1 cellular context compared by ENCODE assay signal in the genomic region with DNA sequence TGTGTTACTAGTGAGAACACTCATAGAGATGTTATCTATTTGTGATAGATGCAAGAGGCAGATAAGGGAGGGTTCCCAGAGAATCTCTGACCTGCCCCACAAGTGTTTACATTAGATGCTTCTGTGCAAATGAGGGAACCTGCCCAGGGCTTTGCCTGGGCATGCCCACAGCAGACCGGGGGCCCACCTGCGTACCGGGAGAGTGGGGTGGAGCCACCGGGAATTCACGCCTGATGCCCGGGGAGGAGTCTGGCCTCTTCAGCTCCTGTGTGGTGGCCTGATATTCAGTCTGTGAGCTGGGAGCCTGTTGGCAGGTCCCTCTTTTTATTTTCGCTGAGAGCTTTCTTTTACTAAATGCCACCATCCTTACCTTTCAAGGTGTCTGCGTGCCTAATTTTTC.
TF ChIP-seq lines count a peak whose summit lies in the region.

No MANE protein-coding gene starts in this region.

TF ChIP-seq in HepG2, 621 proteins besides CTCF, POLR2A, EP300 and RAD21 (continued from another document and continues in another):
- TF ChIP-seq KDM3A (CRISPR knock-in tag; IDR thresholded peaks at IDR 0.05; ENCODE audit: low read depth) (no peak), AGO2 (optimal IDR thresholded peaks at IDR 0.05; ENCODE audit: low read depth, low read length) (no peak), ZNF605 (CRISPR knock-in tag; IDR thresholded peaks at IDR 0.05) (no peak), HOXA3 (CRISPR knock-in tag; IDR thresholded peaks at IDR 0.05) (peak; percentile 30; the same call in 1 of the 2 replicates), RFX1 (IDR thresholded peaks at IDR 0.05) (no peak), RARA (CRISPR knock-in tag; IDR thresholded peaks at IDR 0.05) (peak; percentile 52), ZBTB38 (CRISPR knock-in tag; IDR thresholded peaks at IDR 0.05) (peak; percentile 26; the same call in 1 of the 2 replicates), CREBL2 (CRISPR knock-in tag; IDR thresholded peaks at IDR 0.05; ENCODE audit: borderline replicate concordance) (no peak), ZNF792 (CRISPR knock-in tag; IDR thresholded peaks at IDR 0.05) (0 out of 2 replicates have a peak, but pooled peaks have one; percentile 29), WIZ (CRISPR knock-in tag; IDR thresholded peaks at IDR 0.05) (no peak), MAFG (CRISPR knock-in tag; IDR thresholded peaks at IDR 0.05) (no peak), ZBTB7A (CRISPR knock-in tag; IDR thresholded peaks at IDR 0.05) (no peak), TAF15 (IDR thresholded peaks at IDR 0.05; ENCODE audit: low read depth, low read length, poor library complexity, severe bottlenecking) (no peak), ZNF501 (CRISPR knock-in tag; IDR thresholded peaks at IDR 0.05) (peak; percentile 63), ZNF841 (CRISPR knock-in tag; IDR thresholded peaks at IDR 0.05; ENCODE audit: borderline replicate concordance) (no peak), HOMEZ (CRISPR knock-in tag; IDR thresholded peaks at IDR 0.05; ENCODE audit: low read depth) (peak; percentile 71; the same call in 1 of the 2 replicates), ZNF510 (CRISPR knock-in tag; IDR thresholded peaks at IDR 0.05; ENCODE audit: low read depth) (no peak), LCORL (IDR thresholded peaks at IDR 0.05) (no peak), LCORL (CRISPR knock-in tag; IDR thresholded peaks at IDR 0.05) (no peak), RFX5 (IDR thresholded peaks at IDR 0.05; ENCODE audit: low read depth, low read length) (no peak), CERS6 (CRISPR knock-in tag; IDR thresholded peaks at IDR 0.05) (no peak), GATAD1 (CRISPR knock-in tag; IDR thresholded peaks at IDR 0.05) (no peak), RNF2 (conservative IDR thresholded peaks at IDR 0.05; ENCODE audit: low read depth) (no peak), ZC3H4 (CRISPR knock-in tag; IDR thresholded peaks at IDR 0.05; ENCODE audit: borderline replicate concordance) (no peak), SUZ12 (IDR thresholded peaks at IDR 0.05; ENCODE audit: low read depth, low read length) (no peak), CHD2 (IDR thresholded peaks at IDR 0.05; ENCODE audit: low read depth, low read length) (no peak), KDM1A (CRISPR knock-in tag; IDR thresholded peaks at IDR 0.05) (no peak), SIN3B (IDR thresholded peaks at IDR 0.05; ENCODE audit: low read length) (no peak), TRAFD1 (CRISPR knock-in tag; IDR thresholded peaks at IDR 0.05; ENCODE audit: borderline replicate concordance) (no peak), ZNF549 (CRISPR knock-in tag; IDR thresholded peaks at IDR 0.05) (no peak), ZBTB21 (CRISPR knock-in tag; IDR thresholded peaks at IDR 0.05) (no peak), NR2F6 (IDR thresholded peaks at IDR 0.05) (no peak), NR2F6 (CRISPR knock-in tag; IDR thresholded peaks at IDR 0.05) (no peak), CREB1 (IDR thresholded peaks at IDR 0.05) (no peak), CREB1 (CRISPR knock-in tag; IDR thresholded peaks at IDR 0.05) (peak; percentile 64), TFE3 (CRISPR knock-in tag; IDR thresholded peaks at IDR 0.05) (peak; percentile 33; the same call in 1 of the 2 replicates), E2F1 (CRISPR knock-in tag; IDR thresholded peaks at IDR 0.05) (peak; percentile 37; the same call in 1 of the 2 replicates)
- TF ChIP-seq, protein P1, sequence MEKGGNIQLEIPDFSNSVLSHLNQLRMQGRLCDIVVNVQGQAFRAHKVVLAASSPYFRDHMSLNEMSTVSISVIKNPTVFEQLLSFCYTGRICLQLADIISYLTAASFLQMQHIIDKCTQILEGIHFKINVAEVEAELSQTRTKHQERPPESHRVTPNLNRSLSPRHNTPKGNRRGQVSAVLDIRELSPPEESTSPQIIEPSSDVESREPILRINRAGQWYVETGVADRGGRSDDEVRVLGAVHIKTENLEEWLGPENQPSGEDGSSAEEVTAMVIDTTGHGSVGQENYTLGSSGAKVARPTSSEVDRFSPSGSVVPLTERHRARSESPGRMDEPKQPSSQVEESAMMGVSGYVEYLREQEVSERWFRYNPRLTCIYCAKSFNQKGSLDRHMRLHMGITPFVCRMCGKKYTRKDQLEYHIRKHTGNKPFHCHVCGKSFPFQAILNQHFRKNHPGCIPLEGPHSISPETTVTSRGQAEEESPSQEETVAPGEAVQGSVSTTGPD (CRISPR knock-in tag; IDR thresholded peaks at IDR 0.05) = no peak
- TF ChIP-seq, protein P2, sequence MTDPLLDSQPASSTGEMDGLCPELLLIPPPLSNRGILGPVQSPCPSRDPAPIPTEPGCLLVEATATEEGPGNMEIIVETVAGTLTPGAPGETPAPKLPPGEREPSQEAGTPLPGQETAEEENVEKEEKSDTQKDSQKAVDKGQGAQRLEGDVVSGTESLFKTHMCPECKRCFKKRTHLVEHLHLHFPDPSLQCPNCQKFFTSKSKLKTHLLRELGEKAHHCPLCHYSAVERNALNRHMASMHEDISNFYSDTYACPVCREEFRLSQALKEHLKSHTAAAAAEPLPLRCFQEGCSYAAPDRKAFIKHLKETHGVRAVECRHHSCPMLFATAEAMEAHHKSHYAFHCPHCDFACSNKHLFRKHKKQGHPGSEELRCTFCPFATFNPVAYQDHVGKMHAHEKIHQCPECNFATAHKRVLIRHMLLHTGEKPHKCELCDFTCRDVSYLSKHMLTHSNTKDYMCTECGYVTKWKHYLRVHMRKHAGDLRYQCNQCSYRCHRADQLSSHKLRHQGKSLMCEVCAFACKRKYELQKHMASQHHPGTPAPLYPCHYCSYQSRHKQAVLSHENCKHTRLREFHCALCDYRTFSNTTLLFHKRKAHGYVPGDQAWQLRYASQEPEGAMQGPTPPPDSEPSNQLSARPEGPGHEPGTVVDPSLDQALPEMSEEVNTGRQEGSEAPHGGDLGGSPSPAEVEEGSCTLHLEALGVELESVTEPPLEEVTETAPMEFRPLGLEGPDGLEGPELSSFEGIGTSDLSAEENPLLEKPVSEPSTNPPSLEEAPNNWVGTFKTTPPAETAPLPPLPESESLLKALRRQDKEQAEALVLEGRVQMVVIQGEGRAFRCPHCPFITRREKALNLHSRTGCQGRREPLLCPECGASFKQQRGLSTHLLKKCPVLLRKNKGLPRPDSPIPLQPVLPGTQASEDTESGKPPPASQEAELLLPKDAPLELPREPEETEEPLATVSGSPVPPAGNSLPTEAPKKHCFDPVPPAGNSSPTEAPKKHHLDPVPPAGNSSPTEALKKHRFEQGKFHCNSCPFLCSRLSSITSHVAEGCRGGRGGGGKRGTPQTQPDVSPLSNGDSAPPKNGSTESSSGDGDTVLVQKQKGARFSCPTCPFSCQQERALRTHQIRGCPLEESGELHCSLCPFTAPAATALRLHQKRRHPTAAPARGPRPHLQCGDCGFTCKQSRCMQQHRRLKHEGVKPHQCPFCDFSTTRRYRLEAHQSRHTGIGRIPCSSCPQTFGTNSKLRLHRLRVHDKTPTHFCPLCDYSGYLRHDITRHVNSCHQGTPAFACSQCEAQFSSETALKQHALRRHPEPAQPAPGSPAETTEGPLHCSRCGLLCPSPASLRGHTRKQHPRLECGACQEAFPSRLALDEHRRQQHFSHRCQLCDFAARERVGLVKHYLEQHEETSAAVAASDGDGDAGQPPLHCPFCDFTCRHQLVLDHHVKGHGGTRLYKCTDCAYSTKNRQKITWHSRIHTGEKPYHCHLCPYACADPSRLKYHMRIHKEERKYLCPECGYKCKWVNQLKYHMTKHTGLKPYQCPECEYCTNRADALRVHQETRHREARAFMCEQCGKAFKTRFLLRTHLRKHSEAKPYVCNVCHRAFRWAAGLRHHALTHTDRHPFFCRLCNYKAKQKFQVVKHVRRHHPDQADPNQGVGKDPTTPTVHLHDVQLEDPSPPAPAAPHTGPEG (CRISPR knock-in tag; IDR thresholded peaks at IDR 0.05) = no peak
- TF ChIP-seq, protein P3, sequence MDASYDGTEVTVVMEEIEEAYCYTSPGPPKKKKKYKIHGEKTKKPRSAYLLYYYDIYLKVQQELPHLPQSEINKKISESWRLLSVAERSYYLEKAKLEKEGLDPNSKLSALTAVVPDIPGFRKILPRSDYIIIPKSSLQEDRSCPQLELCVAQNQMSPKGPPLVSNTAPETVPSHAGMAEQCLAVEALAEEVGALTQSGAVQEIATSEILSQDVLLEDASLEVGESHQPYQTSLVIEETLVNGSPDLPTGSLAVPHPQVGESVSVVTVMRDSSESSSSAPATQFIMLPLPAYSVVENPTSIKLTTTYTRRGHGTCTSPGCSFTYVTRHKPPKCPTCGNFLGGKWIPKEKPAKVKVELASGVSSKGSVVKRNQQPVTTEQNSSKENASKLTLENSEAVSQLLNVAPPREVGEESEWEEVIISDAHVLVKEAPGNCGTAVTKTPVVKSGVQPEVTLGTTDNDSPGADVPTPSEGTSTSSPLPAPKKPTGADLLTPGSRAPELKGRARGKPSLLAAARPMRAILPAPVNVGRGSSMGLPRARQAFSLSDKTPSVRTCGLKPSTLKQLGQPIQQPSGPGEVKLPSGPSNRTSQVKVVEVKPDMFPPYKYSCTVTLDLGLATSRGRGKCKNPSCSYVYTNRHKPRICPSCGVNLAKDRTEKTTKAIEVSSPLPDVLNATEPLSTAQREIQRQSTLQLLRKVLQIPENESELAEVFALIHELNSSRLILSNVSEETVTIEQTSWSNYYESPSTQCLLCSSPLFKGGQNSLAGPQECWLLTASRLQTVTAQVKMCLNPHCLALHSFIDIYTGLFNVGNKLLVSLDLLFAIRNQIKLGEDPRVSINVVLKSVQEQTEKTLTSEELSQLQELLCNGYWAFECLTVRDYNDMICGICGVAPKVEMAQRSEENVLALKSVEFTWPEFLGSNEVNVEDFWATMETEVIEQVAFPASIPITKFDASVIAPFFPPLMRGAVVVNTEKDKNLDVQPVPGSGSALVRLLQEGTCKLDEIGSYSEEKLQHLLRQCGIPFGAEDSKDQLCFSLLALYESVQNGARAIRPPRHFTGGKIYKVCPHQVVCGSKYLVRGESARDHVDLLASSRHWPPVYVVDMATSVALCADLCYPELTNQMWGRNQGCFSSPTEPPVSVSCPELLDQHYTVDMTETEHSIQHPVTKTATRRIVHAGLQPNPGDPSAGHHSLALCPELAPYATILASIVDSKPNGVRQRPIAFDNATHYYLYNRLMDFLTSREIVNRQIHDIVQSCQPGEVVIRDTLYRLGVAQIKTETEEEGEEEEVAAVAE (CRISPR knock-in tag; IDR thresholded peaks at IDR 0.05; ENCODE audit: borderline replicate concordance) = peak; percentile 90; the same call in 1 of the 2 replicates
